In the genomic region with DNA sequence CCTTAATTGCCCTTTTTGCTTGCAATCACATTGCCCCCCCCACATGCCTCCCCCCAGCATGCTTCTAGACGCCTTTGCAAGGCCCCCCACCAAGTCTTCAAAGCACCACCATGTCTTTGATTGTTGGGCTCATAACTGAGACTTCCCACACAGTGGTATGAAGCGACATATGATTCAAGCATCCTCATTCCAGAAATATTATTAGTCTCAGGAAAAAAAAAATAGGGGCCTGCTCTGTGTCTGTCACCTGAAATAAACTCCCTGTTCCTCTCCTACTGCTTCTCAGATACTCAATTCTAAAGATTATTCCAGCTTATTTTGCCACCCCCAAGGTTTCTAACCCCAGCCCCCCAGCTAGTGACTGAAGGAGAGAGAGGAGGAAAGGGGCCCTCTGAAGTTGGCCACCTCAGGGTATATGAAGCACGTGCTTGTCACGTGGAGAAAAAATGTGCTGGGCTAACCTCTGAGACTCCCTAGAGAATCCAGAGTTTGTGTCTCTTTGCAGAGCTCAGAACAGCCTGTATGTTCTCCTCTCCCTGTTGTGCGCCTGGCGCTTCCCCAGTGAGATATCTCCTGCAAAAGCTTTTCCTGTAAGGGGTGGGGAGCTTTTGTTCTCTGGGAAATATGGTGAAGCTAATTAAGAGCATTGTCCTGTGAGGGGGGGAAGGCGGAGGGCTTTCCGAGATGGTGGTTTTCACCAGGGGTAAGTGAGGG, we compare ENCODE assay signal across 10 cellular contexts. TPM values are rescaled to one million over a fixed set of nuclear protein-coding genes. Genes with fewer than 3 reads are reported as not detected.
A peak's percentile ranks its signal among the peaks of the same experiment; 100 is the strongest.
DNase-seq lines count a peak whose midpoint lies in the region; ATAC-seq, FAIRE-seq and TF ChIP-seq lines count a peak whose summit lies in the region.
"Had no signal": no experiment of that assay in that cellular context is flagged by ENCODE, and none has a peak within 500 bp of the region (broad histone marks: within the 10 kb centered on the region; RNA-seq: fewer than 3 reads in every experiment).

No MANE protein-coding gene starts in this region.

- no peaks in the 10 kb centered on the region for H3K79me1 ChIP-seq in H1 (ENCODE audit: low read depth, low read length)

- no peak for TF ChIP-seq CTCF in H1 (IDR thresholded peaks at IDR 0.05; ENCODE audit: control extremely low read depth in 1 of 3, insufficient read depth in 1 of 3, low read depth in 1 of 3, low read length in 3 of 3)
- TF ChIP-seq CTCF in lung (IDR thresholded peaks at IDR 0.05; ENCODE audit: control extremely low read depth, extremely low read depth): no peak
- TF ChIP-seq CTCF in type B pancreatic cell (conservative IDR thresholded peaks at IDR 0.05): no peak

- H3K27ac Mint-ChIP-seq in type B pancreatic cell: peak overlapping the region; percentile 81
- no peak overlapping the region for H3K27ac Mint-ChIP-seq in stimulated activated naive B cell treated with anti-CD40 and anti-IgM and Interleukin-4, amounts not matched to agents 10 μg/mL and 1 μg/mL and 100 μg/mL, for 72 hours

- no peak for TF ChIP-seq RAD21 in H1 (IDR thresholded peaks at IDR 0.05 in 1 of 2, conservative IDR thresholded peaks at IDR 0.05 in 1 of 2; ENCODE audit: low read depth in 2 of 2, low read length in 2 of 2)

- WGBS in H1 (ENCODE audit: extremely low coverage in 1 of 2, insufficient coverage in 1 of 2, insufficient read length in 1 of 2, insufficient replicate concordance in 2 of 2, low coverage in 1 of 2, low lambda C conversion rate in 2 of 2, missing lambda C conversion rate in 1 of 2), 2 experiments: 60% methylated on average over 8 of the region's 8 CpGs; no CpG with 5 or more reads in 1 of the 2 experiments
- WGBS in lung, 2 donors: 54 to 63% methylated on average over 8 of the region's 8 CpGs

- H3K9me3 ChIP-seq in H1 (ENCODE audit: insufficient read depth in 2 of 2, low read depth in 1 of 2, low read length in 1 of 2) (no peaks in the 10 kb centered on the region), lung (ENCODE audit: control insufficient read depth in 2 of 2, insufficient read depth in 1 of 2, low read length in 1 of 2) (no peaks in the 10 kb centered on the region)

- H3K27ac ChIP-seq in H1 (ENCODE audit: low read depth, low read length) (no peak overlapping the region), lung (ENCODE audit: low read depth in 1 of 2, low read length in 1 of 2) (peak overlapping the region; percentile 85 to 88)
- H3K27ac ChIP-seq: 22Rv1, KMS-11 had no signal

- no peak overlapping the region for H2BK5ac ChIP-seq in H1 (ENCODE audit: low read depth, low read length)

- H4K5ac ChIP-seq in H1 (ENCODE audit: insufficient read length, low read depth, low read length): no peak overlapping the region

- H3K4me1 Mint-ChIP-seq in type B pancreatic cell (ENCODE audit: unreplicated experiment): peaks cover 27% of the 10 kb centered on the region
- H3K4me1 Mint-ChIP-seq in stimulated activated naive B cell treated with anti-CD40 and anti-IgM and Interleukin-4, amounts not matched to agents 10 μg/mL and 1 μg/mL and 100 μg/mL, for 72 hours: peaks cover 9 to 27% of the 10 kb centered on the region in 2 donors

- no peaks in the 10 kb centered on the region for H4K20me1 ChIP-seq in H1 (replicated peaks in 1 of 2; ENCODE audit: control insufficient read depth in 1 of 2, insufficient read depth in 2 of 2, low read length in 2 of 2)

- no peak overlapping the region for H3K4ac ChIP-seq in H1 (replicated peaks; ENCODE audit: insufficient read length, low read depth, low read length)

- H3K4me3 ChIP-seq in H1 (ENCODE audit: extremely low read depth in 1 of 4, insufficient read depth in 2 of 4, low read depth in 3 of 4, low read length in 4 of 4) (no peak overlapping the region), lung (no peak overlapping the region)

- H3K36me3 ChIP-seq in H1 (ENCODE audit: control insufficient read depth in 2 of 4, insufficient read depth in 4 of 4, low read length in 3 of 4) (no peaks in the 10 kb centered on the region), lung (ENCODE audit: control insufficient read depth in 2 of 2, insufficient read depth in 2 of 2, low read length in 2 of 2) (no peaks in the 10 kb centered on the region)

- POLR2A ChIA-PET in H1 (lab: Charles Lee; ENCODE audit: partially characterized antibody): interaction anchor here (0.6 to 1.3 kb wide), 4 partner anchors 9 to 74 kb away, joined by 3 to 6 read pairs (median 4); no protein-coding TSS in a partner anchor

- H3K79me2 ChIP-seq in H1 (ENCODE audit: control insufficient read depth in 1 of 2, insufficient read depth in 2 of 2, low read length in 2 of 2): no peaks in the 10 kb centered on the region

- H3K27me3 Mint-ChIP-seq in type B pancreatic cell: no peaks in the 10 kb centered on the region
- H3K27me3 Mint-ChIP-seq in stimulated activated naive B cell treated with anti-CD40 and anti-IgM and Interleukin-4, amounts not matched to agents 10 μg/mL and 1 μg/mL and 100 μg/mL, for 72 hours: peaks cover 4 to 5% of the 10 kb centered on the region in 2 donors

- H3K14ac ChIP-seq in H1 (ENCODE audit: insufficient read length): no peak overlapping the region

- H3K23ac ChIP-seq in H1 (ENCODE audit: insufficient read length): no peak overlapping the region

- no peaks in the 10 kb centered on the region for H3K9me3 Mint-ChIP-seq in type B pancreatic cell
- H3K9me3 Mint-ChIP-seq in stimulated activated naive B cell treated with anti-CD40 and anti-IgM and Interleukin-4, amounts not matched to agents 10 μg/mL and 1 μg/mL and 100 μg/mL, for 72 hours: no peaks in the 10 kb centered on the region

- no peak overlapping the region for H2AK5ac ChIP-seq in H1 (ENCODE audit: low read depth, low read length)

- H2BK120ac ChIP-seq in H1 (replicated peaks; ENCODE audit: low read depth, low read length): no peak overlapping the region

- H3K27me3 ChIP-seq in H1 (replicated peaks in 1 of 4; ENCODE audit: control insufficient read depth in 3 of 4, extremely low read depth in 1 of 4, insufficient read depth in 3 of 4, low read length in 3 of 4) (no peaks in the 10 kb centered on the region), lung (ENCODE audit: control insufficient read depth, insufficient read depth) (no peaks in the 10 kb centered on the region)

- H3K23me2 ChIP-seq in H1 (ENCODE audit: low read depth, low read length): no peaks in the 10 kb centered on the region

- CTCF ChIA-PET in H1 (lab: Charles Lee; ENCODE audit: partially characterized antibody): interaction anchor here (0.6 to 4.0 kb wide), 6 partner anchors 20 to 347 kb away, joined by 3 to 30 read pairs (median 4); no protein-coding TSS in a partner anchor

- peak overlapping the region; percentile 19; the same call in 1 of the 2 replicates for H2BK20ac ChIP-seq in H1 (ENCODE audit: low read length)

- DNase-seq in NCI-H1417 (lab: John Stamatoyannopoulos, UW) (peak in 2 of 3 experiments; percentile 28 to 41), NCI-H1417 treated with DMSO at 0.1 percent for 48 hours (lab: John Stamatoyannopoulos, UW) (no peak), H1 (ENCODE audit: low read depth in 1 of 2, low spot score in 2 of 2) (no peak), lung (ENCODE audit: low spot score) (no peak), type B pancreatic cell (ENCODE audit: extremely low spot score, unreplicated experiment) (no peak), middle frontal gyrus (ENCODE audit: extremely low spot score, low spot score) (no peak)
- no peak for DNase-seq in stimulated activated naive B cell treated with anti-CD40 and anti-IgM and Interleukin-4, amounts not matched to agents 10 μg/mL and 1 μg/mL and 100 μg/mL, for 72 hours

- no peak for TF ChIP-seq POLR2A in H1 (IDR thresholded peaks at IDR 0.05; ENCODE audit: control extremely low read depth in 1 of 2, low read depth in 2 of 2, low read length in 2 of 2)

- H3K56ac ChIP-seq in H1 (replicated peaks; ENCODE audit: insufficient read length, low read depth, low read length): no peak overlapping the region

- H3K4me1 ChIP-seq in H1 (replicated peaks in 1 of 4; ENCODE audit: control insufficient read depth in 3 of 4, insufficient read depth in 4 of 4, low read length in 3 of 4) (peaks cover 8 to 31% (median 9%) of the 10 kb centered on the region in 4 experiments; a peak in 6 of 7 replicates), lung (ENCODE audit: control insufficient read depth in 2 of 2, insufficient read depth in 2 of 2, low read length in 2 of 2) (peaks cover 13 to 43% of the 10 kb centered on the region in 2 donors)

- H2BK12ac ChIP-seq in H1 (ENCODE audit: low read depth, low read length): 0 out of 2 replicates have a peak overlapping the region, but pooled peaks have one; percentile 4

- no peak for TF ChIP-seq EP300 in H1 (IDR thresholded peaks at IDR 0.05; ENCODE audit: borderline replicate concordance in 1 of 2, low read depth in 2 of 2, low read length in 2 of 2)

- ATAC-seq in lung (ENCODE audit: insufficient read depth, low FRiP score): no peak
- ATAC-seq in GM18870 (IDR thresholded peaks at IDR 0.05; ENCODE audit: unreplicated experiment): no peak
- ATAC-seq in stimulated activated naive B cell treated with anti-CD40 and anti-IgM and Interleukin-4, amounts not matched to agents 10 μg/mL and 1 μg/mL and 100 μg/mL, for 72 hours (replicated peaks): no peak

- H3K4me2 ChIP-seq in H1 (ENCODE audit: insufficient read depth in 1 of 2, low read depth in 2 of 2, low read length in 2 of 2): no peak overlapping the region; a peak in 1 of 4 replicates
- H3K4me2 ChIP-seq: KMS-11 had no signal

- no peak overlapping the region for H4K8ac ChIP-seq in H1 (ENCODE audit: extremely low read depth, insufficient read depth, low read length)

- H3K18ac ChIP-seq in H1 (ENCODE audit: extremely low read depth, low read length): peak overlapping the region; percentile 28

- H2AFZ ChIP-seq in H1 (ENCODE audit: low read length): peak overlapping the region; percentile 48; the same call in 1 of the 2 replicates

- H3K9ac ChIP-seq in H1 (replicated peaks in 1 of 4; ENCODE audit: extremely low read depth in 1 of 4, low read depth in 3 of 4, low read length in 3 of 4): no peak overlapping the region
- H3K9ac ChIP-seq: KMS-11 had no signal

- no peaks in the 10 kb centered on the region for H3K36me3 Mint-ChIP-seq in type B pancreatic cell
- no peaks in the 10 kb centered on the region for H3K36me3 Mint-ChIP-seq in stimulated activated naive B cell treated with anti-CD40 and anti-IgM and Interleukin-4, amounts not matched to agents 10 μg/mL and 1 μg/mL and 100 μg/mL, for 72 hours

- H4K91ac ChIP-seq in H1 (replicated peaks; ENCODE audit: insufficient read length, low read length): peak overlapping the region; percentile 14

- H2BK15ac ChIP-seq in H1 (ENCODE audit: low read length): no peak overlapping the region

- no peak for FAIRE-seq in H1 (lab: Jason Lieb, UNC)

- H3K4me3 Mint-ChIP-seq in type B pancreatic cell: no peak overlapping the region
- H3K4me3 Mint-ChIP-seq in stimulated activated naive B cell treated with anti-CD40 and anti-IgM and Interleukin-4, amounts not matched to agents 10 μg/mL and 1 μg/mL and 100 μg/mL, for 72 hours: no peak overlapping the region

RNA-seq across cellular contexts. Expression of a gene that starts 35.9 kb away (rescaled TPM):
- total RNA-seq in H1 (2021; fragmentation: NEBNext Ultra II Directional; extraction: Animal tissue kit (Norgen Biotek cat#: 25700)): 31.2 and 32.5 TPM in 2 replicates
- polyA plus RNA-seq in H1 (2011; rRNA removed) (15.9 and 18.3 TPM in 2 replicates), lung (1 to 10 TPM; 4.9 to 5.2 TPM)
- 22.8 TPM for polyA plus RNA-seq in H1 (2011; cell fraction: cytosol; rRNA removed)
- polyA plus RNA-seq in H1 (2011; cell fraction: nucleus; rRNA removed): 49.7 TPM
- polyA plus RNA-seq in H1 (2012, experiment 1 of 2): 11.0 to 15.3 TPM (median 14.4 TPM) in 4 replicates
- 0.58 TPM for polyA plus RNA-seq in H1 (2012, experiment 2 of 2)
- 18.8 TPM for polyA plus RNA-seq in H1 (2013, experiment 1 of 2)
- polyA plus RNA-seq in H1 (2013, experiment 2 of 2): 16.6 TPM
- polyA minus RNA-seq in H1 (2011; rRNA and poly(A)+ RNA removed): 85.6 and 86.2 TPM in 2 replicates
- 36.5 TPM for polyA minus RNA-seq in H1 (2011; cell fraction: cytosol; rRNA and poly(A)+ RNA removed)
- 128 TPM for polyA minus RNA-seq in H1 (2011; cell fraction: nucleus; rRNA and poly(A)+ RNA removed)
- total RNA-seq in lung (10 to 100 TPM; 26.3 to 34.8 TPM), type B pancreatic cell (ENCODE audit: low replicate concordance) (21.8 and 32.6 TPM in 2 replicates)

Comparison
In these comparisons a context has a peak if more than half of its experiments do, and no peak if none do; other contexts are left out.
1. DNase-seq: peak in NCI-H1417 (2 of 3); none in NCI-H1417 treated with DMSO at 0.1 percent for 48 hours (single experiment), H1 (0 of 2), lung (single experiment), type B pancreatic cell (single experiment), stimulated activated naive B cell treated with anti-CD40 and anti-IgM and Interleukin-4, amounts not matched to agents 10 μg/mL and 1 μg/mL and 100 μg/mL, for 72 hours (single experiment) and middle frontal gyrus (single experiment).